Comparison of ENCODE assay signal across 1 cellular context in genomic region chr21:31732891-31733520, GRCh38.
TF ChIP-seq lines count a peak whose summit lies in the region.

No MANE protein-coding gene starts in this region.

TF ChIP-seq in SK-N-SH, 30 proteins besides CTCF, POLR2A, EP300 and RAD21 (continued from another document):
- TF ChIP-seq PBX3 (IDR thresholded peaks at IDR 0.05): no peak
- TF ChIP-seq SMC3 (IDR thresholded peaks at IDR 0.05; ENCODE audit: low read depth, low read length): no peak
- no peak for TF ChIP-seq ELF1 (IDR thresholded peaks at IDR 0.05)
- TF ChIP-seq ZBTB33 (IDR thresholded peaks at IDR 0.05; ENCODE audit: borderline replicate concordance, low read depth): no peak
- no peak for TF ChIP-seq TAF1 (IDR thresholded peaks at IDR 0.05; ENCODE audit: borderline replicate concordance, low read depth, low read length)
- TF ChIP-seq GATA2 (CRISPR knock-in tag; IDR thresholded peaks at IDR 0.05): no peak
- TF ChIP-seq, protein P1, sequence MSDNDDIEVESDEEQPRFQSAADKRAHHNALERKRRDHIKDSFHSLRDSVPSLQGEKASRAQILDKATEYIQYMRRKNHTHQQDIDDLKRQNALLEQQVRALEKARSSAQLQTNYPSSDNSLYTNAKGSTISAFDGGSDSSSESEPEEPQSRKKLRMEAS (IDR thresholded peaks at IDR 0.05; ENCODE audit: low read depth): no peak
- no peak for TF ChIP-seq FOXM1 (IDR thresholded peaks at IDR 0.05; ENCODE audit: low read depth)
- no peak for TF ChIP-seq POLR2AphosphoS5 (IDR thresholded peaks at IDR 0.05; ENCODE audit: low read depth, low read length)
- TF ChIP-seq, protein P2, sequence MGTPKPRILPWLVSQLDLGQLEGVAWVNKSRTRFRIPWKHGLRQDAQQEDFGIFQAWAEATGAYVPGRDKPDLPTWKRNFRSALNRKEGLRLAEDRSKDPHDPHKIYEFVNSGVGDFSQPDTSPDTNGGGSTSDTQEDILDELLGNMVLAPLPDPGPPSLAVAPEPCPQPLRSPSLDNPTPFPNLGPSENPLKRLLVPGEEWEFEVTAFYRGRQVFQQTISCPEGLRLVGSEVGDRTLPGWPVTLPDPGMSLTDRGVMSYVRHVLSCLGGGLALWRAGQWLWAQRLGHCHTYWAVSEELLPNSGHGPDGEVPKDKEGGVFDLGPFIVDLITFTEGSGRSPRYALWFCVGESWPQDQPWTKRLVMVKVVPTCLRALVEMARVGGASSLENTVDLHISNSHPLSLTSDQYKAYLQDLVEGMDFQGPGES (IDR thresholded peaks at IDR 0.05; ENCODE audit: low read depth, low read length): no peak
